In genomic region chr14:61940669-61941420, GRCh38 we compare ENCODE assay signal across 22 cellular contexts.
DNase-seq lines count a peak whose midpoint lies in the region; ATAC-seq, FAIRE-seq and TF ChIP-seq lines count a peak whose summit lies in the region.
"Had no signal": no experiment of that assay in that cellular context is flagged by ENCODE, and none has a peak within 500 bp of the region (broad histone marks: within the 10 kb centered on the region; RNA-seq: fewer than 3 reads in every experiment).

No MANE protein-coding gene starts in this region.

- H3K27me3 Mint-ChIP-seq in endothelial cell (ENCODE audit: unreplicated experiment) = peaks cover 2% of the 10 kb centered on the region

- H3K9ac ChIP-seq in neural cell (ENCODE audit: low read length) = peak overlapping the region; percentile 20

- no peaks in the 10 kb centered on the region for H3K27me3 ChIP-seq in neural cell (ENCODE audit: insufficient read depth, low read depth, low read length)
- H3K27me3 ChIP-seq: esophagus muscularis mucosa, pancreas, sigmoid colon had no signal

- H3K36me3 ChIP-seq in neural cell (ENCODE audit: insufficient read depth, low read length) = no peaks in the 10 kb centered on the region
- H3K36me3 ChIP-seq: esophagus muscularis mucosa, pancreas, sigmoid colon, suprapubic skin had no signal

- no peak for FAIRE-seq in H54 (lab: Jason Lieb, UNC)
- FAIRE-seq: pancreas, RCC 7860 had no signal

- no peak for TF ChIP-seq EP300 in neural cell (conservative IDR thresholded peaks at IDR 0.05; ENCODE audit: poor library complexity, severe bottlenecking)

- peak; percentile 95 for DNase-seq in ELF-1 (ENCODE audit: low read depth, low spot score)
- DNase-seq in NCI-H69 (lab: John Stamatoyannopoulos, UW) = peak; percentile 67
- peak; percentile 39 for DNase-seq in glomerular visceral epithelial cell (ENCODE audit: extremely low spot score)
- no peak for DNase-seq in endothelial cell (ENCODE audit: low spot score)
- no peak for DNase-seq in H54 (ENCODE audit: insufficient read length, low spot score)
- DNase-seq: ACHN; activated CD4-positive, alpha-beta memory T cell treated with anti-CD3 and anti-CD28 coated beads for 36 hours; activated naive CD4-positive, alpha-beta T cell treated with Interleukin-2 at 50 U/mL for 16 hours; MM.1S; NCI-H187; NCI-H446; pancreas; sigmoid colon had no signal

- H2AFZ ChIP-seq in neural cell (ENCODE audit: low read depth, low read length) = no peak overlapping the region

- TF ChIP-seq CTCF in neural cell (IDR thresholded peaks at IDR 0.05; ENCODE audit: poor library complexity, severe bottlenecking) (no peak), endothelial cell (IDR thresholded peaks at IDR 0.05; ENCODE audit: unreplicated experiment) (no peak)

- no peak overlapping the region for H3K4me2 ChIP-seq in neural cell (ENCODE audit: low read length)

- no peaks in the 10 kb centered on the region for H3K9me3 ChIP-seq in neural cell (ENCODE audit: low read length)
- H3K9me3 ChIP-seq: pancreas had no signal

- H3K9me3 Mint-ChIP-seq in endothelial cell (ENCODE audit: unreplicated experiment) = no peaks in the 10 kb centered on the region
- H3K9me3 Mint-ChIP-seq: activated CD4-positive, alpha-beta memory T cell treated with anti-CD3 and anti-CD28 coated beads for 36 hours; stimulated activated effector memory CD8-positive, alpha-beta T cell treated with anti-CD3 and anti-CD28 coated beads, Interleukin-12 subunit alpha, Interleukin-12 subunit beta, amount 100 ng/mL, for 72 hours had no signal

- no peaks in the 10 kb centered on the region for H3F3A ChIP-seq in neural cell (ENCODE audit: insufficient read depth, low read length, poor library complexity, severe bottlenecking)

- no peak overlapping the region for H3K27ac ChIP-seq in neural cell (ENCODE audit: low read length)
- H3K27ac ChIP-seq: C4-2B, esophagus muscularis mucosa, pancreas, sigmoid colon, SK-N-MC, suprapubic skin had no signal

- H4K20me1 ChIP-seq in neural cell (ENCODE audit: insufficient read depth) = no peaks in the 10 kb centered on the region

- no peak for TF ChIP-seq POLR2A in H54 (IDR thresholded peaks at IDR 0.05; ENCODE audit: low read depth, low read length)

- no peak overlapping the region for H3K27ac Mint-ChIP-seq in endothelial cell (ENCODE audit: unreplicated experiment)
- H3K27ac Mint-ChIP-seq: activated CD4-positive, alpha-beta memory T cell treated with anti-CD3 and anti-CD28 coated beads for 36 hours; stimulated activated effector memory CD8-positive, alpha-beta T cell treated with anti-CD3 and anti-CD28 coated beads, Interleukin-12 subunit alpha, Interleukin-12 subunit beta, amount 100 ng/mL, for 72 hours had no signal

- H3K4me3 ChIP-seq in neural cell (ENCODE audit: low read length) = no peak overlapping the region
- H3K4me3 ChIP-seq: esophagus muscularis mucosa, pancreas, sigmoid colon, SK-N-MC, suprapubic skin had no signal

- H3K9me2 ChIP-seq in neural cell (ENCODE audit: insufficient read depth, low read length) = no peaks in the 10 kb centered on the region

- no peak for TF ChIP-seq RAD21 in neural cell (conservative IDR thresholded peaks at IDR 0.05)

- no peak overlapping the region for H3K4me3 Mint-ChIP-seq in endothelial cell (ENCODE audit: unreplicated experiment)
- H3K4me3 Mint-ChIP-seq: activated CD4-positive, alpha-beta memory T cell treated with anti-CD3 and anti-CD28 coated beads for 36 hours; stimulated activated effector memory CD8-positive, alpha-beta T cell treated with anti-CD3 and anti-CD28 coated beads, Interleukin-12 subunit alpha, Interleukin-12 subunit beta, amount 100 ng/mL, for 72 hours had no signal

- no peaks in the 10 kb centered on the region for H3K36me3 Mint-ChIP-seq in endothelial cell (ENCODE audit: low read depth, unreplicated experiment)
- H3K36me3 Mint-ChIP-seq: activated CD4-positive, alpha-beta memory T cell treated with anti-CD3 and anti-CD28 coated beads for 36 hours; stimulated activated effector memory CD8-positive, alpha-beta T cell treated with anti-CD3 and anti-CD28 coated beads, Interleukin-12 subunit alpha, Interleukin-12 subunit beta, amount 100 ng/mL, for 72 hours had no signal

- peaks cover 10% of the 10 kb centered on the region for H3K4me1 Mint-ChIP-seq in endothelial cell (ENCODE audit: unreplicated experiment)
- H3K4me1 Mint-ChIP-seq: stimulated activated effector memory CD8-positive, alpha-beta T cell treated with anti-CD3 and anti-CD28 coated beads, Interleukin-12 subunit alpha, Interleukin-12 subunit beta, amount 100 ng/mL, for 72 hours had no signal

- no peaks in the 10 kb centered on the region for H3K79me2 ChIP-seq in neural cell (replicated peaks; ENCODE audit: insufficient read depth, low read length)

- ATAC-seq in HG03039 (IDR thresholded peaks at IDR 0.05; ENCODE audit: unreplicated experiment) (no peak), HG03520 (IDR thresholded peaks at IDR 0.05; ENCODE audit: unreplicated experiment) (no peak)
- ATAC-seq: pancreas; stimulated activated effector memory CD8-positive, alpha-beta T cell treated with anti-CD3 and anti-CD28 coated beads, Interleukin-12 subunit alpha, Interleukin-12 subunit beta, amount 100 ng/mL, for 72 hours had no signal

TF ChIP-seq in neural cell, 6 proteins besides CTCF, POLR2A, EP300 and RAD21:
- peak; percentile 36 for TF ChIP-seq REST (IDR thresholded peaks at IDR 0.05; ENCODE audit: borderline replicate concordance)
- no peak for TF ChIP-seq EZH2 (IDR thresholded peaks at IDR 0.05; ENCODE audit: borderline replicate concordance, insufficient read depth, low read length, poor library complexity, severe bottlenecking)

Comparison
In these comparisons a context has a peak if more than half of its experiments do, and no peak if none do; other contexts are left out.
1. DNase-seq: peak in ELF-1 (single experiment), NCI-H69 (single experiment) and glomerular visceral epithelial cell (single experiment); none in endothelial cell (single experiment) and H54 (single experiment).